29 cellular contexts compared by ENCODE assay signal in the genomic region with DNA sequence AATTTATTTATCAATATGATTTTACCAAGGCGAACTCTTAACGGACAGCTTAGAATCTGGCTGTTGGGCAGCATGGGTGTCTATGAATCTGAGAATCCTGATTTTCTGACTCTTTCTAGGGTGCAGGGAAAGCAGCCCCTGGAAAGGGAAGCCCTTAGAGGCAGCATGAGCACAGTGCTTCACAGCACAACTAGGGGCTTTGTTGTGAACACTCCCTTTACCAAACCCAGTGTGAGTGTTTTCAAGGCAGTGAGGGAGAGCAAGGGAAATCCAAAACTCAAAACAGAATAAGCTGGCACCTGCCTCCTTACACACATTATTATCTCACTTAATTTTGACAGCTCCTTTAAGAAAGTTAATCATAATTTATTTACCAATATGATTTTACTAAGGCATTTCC.
"Had no signal": no experiment of that assay in that cellular context is flagged by ENCODE, and none has a peak within 500 bp of the region (broad histone marks: within the 10 kb centered on the region; RNA-seq: fewer than 3 reads in every experiment).

No MANE protein-coding gene starts in this region.

- H3K9me3 Mint-ChIP-seq: activated B cell treated with CpG ODN at 0.5 μM for 24 hours; activated naive CD4-positive, alpha-beta T cell treated with anti-CD3 and anti-CD28 coated beads, Interleukin-2, amount 50 U/mL, for 72 hours; activated T-helper 2 cell treated with anti-CD3 and anti-CD28 coated beads, Interferon-gamma antibody, Interleukin-2, Interleukin-4, amounts not matched to agents 10 μg/mL and 5 μg/mL and 100 μg/mL, durations not matched to agents 14 hours and 24 hours and 36 hours; nephron progenitor cell; stimulated activated memory B cell treated with anti-CD40 and anti-IgM and Interleukin-4, amounts not matched to agents 10 μg/mL and 1 μg/mL and 100 μg/mL, for 72 hours; stimulated activated naive CD8-positive, alpha-beta T cell treated with anti-CD3 and anti-CD28 coated beads, Interleukin-15, amount 100 ng/mL, for 72 hours had no signal

- H3K4me3 ChIP-seq: gastroesophageal sphincter, heart left ventricle, pancreas, psoas muscle, sigmoid colon, upper lobe of left lung, vagina had no signal

- H3K9me3 ChIP-seq: gastroesophageal sphincter, heart left ventricle, pancreas, psoas muscle, sigmoid colon, upper lobe of left lung, vagina had no signal

- H3K27me3 ChIP-seq: gastroesophageal sphincter, heart left ventricle, pancreas, sigmoid colon, upper lobe of left lung, vagina had no signal

- H3K4me1 ChIP-seq: heart left ventricle, pancreas, psoas muscle, vagina had no signal

- H3K27ac Mint-ChIP-seq: activated B cell treated with CpG ODN at 0.5 μM for 24 hours; activated CD8-positive, alpha-beta memory T cell treated with anti-CD3 and anti-CD28 coated beads, Interleukin-2, amount 10 ng/mL, durations not matched to agents 7 days and 5 days; activated CD8-positive, alpha-beta T cell treated with anti-CD3 and anti-CD28 coated beads, Interleukin-2, amount 10 ng/mL, durations not matched to agents 7 days and 5 days; activated naive CD4-positive, alpha-beta T cell treated with anti-CD3 and anti-CD28 coated beads, Interleukin-2, amount 50 U/mL, for 72 hours; activated T-helper 2 cell treated with anti-CD3 and anti-CD28 coated beads, Interferon-gamma antibody, Interleukin-2, Interleukin-4, amounts not matched to agents 10 μg/mL and 5 μg/mL and 100 μg/mL, durations not matched to agents 14 hours and 24 hours and 36 hours; nephron progenitor cell; stimulated activated memory B cell treated with anti-CD40 and anti-IgM and Interleukin-4, amounts not matched to agents 10 μg/mL and 1 μg/mL and 100 μg/mL, for 72 hours; T-helper 17 cell had no signal

- H3K4me1 Mint-ChIP-seq: activated B cell treated with CpG ODN at 0.5 μM for 24 hours; activated CD8-positive, alpha-beta memory T cell treated with anti-CD3 and anti-CD28 coated beads, Interleukin-2, amount 10 ng/mL, durations not matched to agents 7 days and 5 days; naive B cell; stimulated activated memory B cell treated with anti-CD40 and anti-IgM and Interleukin-4, amounts not matched to agents 10 μg/mL and 1 μg/mL and 100 μg/mL, for 72 hours; stimulated activated naive CD8-positive, alpha-beta T cell treated with anti-CD3 and anti-CD28 coated beads, Interleukin-15, amount 100 ng/mL, for 72 hours; T-helper 17 cell had no signal

- H3K36me3 Mint-ChIP-seq: activated CD8-positive, alpha-beta memory T cell treated with anti-CD3 and anti-CD28 coated beads, Interleukin-2, amount 10 ng/mL, durations not matched to agents 7 days and 5 days; activated naive CD4-positive, alpha-beta T cell treated with anti-CD3 and anti-CD28 coated beads, Interleukin-2, amount 50 U/mL, for 72 hours; naive B cell; stimulated activated memory B cell treated with anti-CD40 and anti-IgM and Interleukin-4, amounts not matched to agents 10 μg/mL and 1 μg/mL and 100 μg/mL, for 72 hours had no signal

- H3K27ac ChIP-seq: gastroesophageal sphincter, heart left ventricle, pancreas, psoas muscle, sigmoid colon, upper lobe of left lung, vagina had no signal

- H3K36me3 ChIP-seq: gastroesophageal sphincter, heart left ventricle, pancreas, sigmoid colon, upper lobe of left lung, vagina had no signal

- H3K4me3 Mint-ChIP-seq: activated B cell treated with CpG ODN at 0.5 μM for 24 hours; activated CD8-positive, alpha-beta memory T cell treated with anti-CD3 and anti-CD28 coated beads, Interleukin-2, amount 10 ng/mL, durations not matched to agents 7 days and 5 days; activated CD8-positive, alpha-beta T cell treated with anti-CD3 and anti-CD28 coated beads, Interleukin-2, amount 10 ng/mL, durations not matched to agents 7 days and 5 days; naive B cell; nephron progenitor cell; stimulated activated memory B cell treated with anti-CD40 and anti-IgM and Interleukin-4, amounts not matched to agents 10 μg/mL and 1 μg/mL and 100 μg/mL, for 72 hours; stimulated activated naive CD8-positive, alpha-beta T cell treated with anti-CD3 and anti-CD28 coated beads, Interleukin-15, amount 100 ng/mL, for 72 hours; T-helper 17 cell had no signal

- DNase-seq: activated B cell treated with CpG ODN at 0.5 μM for 24 hours; activated CD8-positive, alpha-beta memory T cell treated with anti-CD3 and anti-CD28 coated beads, Interleukin-2, amount 10 ng/mL, durations not matched to agents 7 days and 5 days; activated CD8-positive, alpha-beta T cell treated with anti-CD3 and anti-CD28 coated beads, Interleukin-2, amount 10 ng/mL, durations not matched to agents 7 days and 5 days; activated naive CD4-positive, alpha-beta T cell; activated T-cell treated with anti-CD3 and anti-CD28 coated beads, Interleukin-2, amount 50 U/mL, for 48 hours; effector memory CD4-positive, alpha-beta T cell; erythroblast; heart left ventricle; islet precursor cell; left ventricle myocardium superior; mammary epithelial cell; naive B cell; nephron progenitor cell; pancreas; psoas muscle; sigmoid colon; small intestine; stimulated activated CD4-positive, alpha-beta T cell treated with anti-CD3 and anti-CD28 coated beads, Interleukin-1b, Interleukin-23, amount 100 ng/mL, for 48 hours; stimulated activated CD4-positive, alpha-beta T cell treated with anti-CD3 and anti-CD28 coated beads, Interleukin-4, amount 100 ng/mL, for 4 hours; stimulated activated CD8-positive, alpha-beta memory T cell treated with anti-CD3 and anti-CD28 coated beads, Interleukin-4, amount 100 ng/mL, for 48 hours; stimulated activated naive CD8-positive, alpha-beta T cell treated with anti-CD3 and anti-CD28 coated beads, Interleukin-15, amount 100 ng/mL, for 72 hours; substantia nigra; T-helper 17 cell; upper lobe of left lung had no signal

- H3K27me3 Mint-ChIP-seq: activated B cell treated with CpG ODN at 0.5 μM for 24 hours; naive B cell; stimulated activated memory B cell treated with anti-CD40 and anti-IgM and Interleukin-4, amounts not matched to agents 10 μg/mL and 1 μg/mL and 100 μg/mL, for 72 hours; stimulated activated naive CD8-positive, alpha-beta T cell treated with anti-CD3 and anti-CD28 coated beads, Interleukin-15, amount 100 ng/mL, for 72 hours had no signal

- ATAC-seq: activated CD8-positive, alpha-beta memory T cell treated with anti-CD3 and anti-CD28 coated beads, Interleukin-2, amount 10 ng/mL, durations not matched to agents 7 days and 5 days; activated CD8-positive, alpha-beta T cell treated with anti-CD3 and anti-CD28 coated beads, Interleukin-2, amount 10 ng/mL, durations not matched to agents 7 days and 5 days; activated naive CD4-positive, alpha-beta T cell treated with anti-CD3 and anti-CD28 coated beads, Interleukin-2, amount 50 U/mL, for 72 hours; gastroesophageal sphincter; heart left ventricle; left ventricle myocardium superior; pancreas; psoas muscle; stimulated activated memory B cell treated with anti-CD40 and anti-IgM and Interleukin-4, amounts not matched to agents 10 μg/mL and 1 μg/mL and 100 μg/mL, for 72 hours; stimulated activated naive CD8-positive, alpha-beta T cell treated with anti-CD3 and anti-CD28 coated beads, Interleukin-15, amount 100 ng/mL, for 72 hours; T-helper 17 cell had no signal
